8 cellular contexts compared by ENCODE assay signal in the genomic region with DNA sequence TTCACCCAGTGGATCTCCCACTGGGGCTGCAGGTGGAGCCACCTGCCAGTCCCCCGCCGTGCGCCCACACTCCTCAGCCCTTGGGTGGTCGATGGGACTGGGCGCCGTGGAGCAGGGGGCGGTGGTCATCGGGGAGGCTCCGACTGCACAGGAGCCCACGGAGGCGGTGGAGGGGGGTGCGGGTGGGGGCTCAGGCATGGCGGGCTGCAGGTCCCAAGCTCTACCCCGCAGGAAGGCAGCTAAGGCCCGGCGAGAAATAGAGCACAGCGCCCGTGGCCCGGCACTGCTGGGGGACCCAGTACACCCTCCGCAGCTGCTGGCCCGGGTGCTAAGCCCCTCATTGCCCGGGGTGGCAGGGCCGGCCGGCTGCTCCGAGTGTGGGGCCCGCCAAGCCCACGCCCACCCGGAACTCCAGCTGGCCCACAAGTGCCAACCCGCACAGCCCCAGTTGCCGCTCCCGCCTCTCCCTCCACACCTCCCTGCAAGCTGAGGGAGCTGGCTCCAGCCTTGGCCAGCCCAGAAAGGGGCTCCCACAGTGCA. TPM values are rescaled to one million over a fixed set of nuclear protein-coding genes. Genes with fewer than 3 reads are reported as not detected.
"Had no signal": no experiment of that assay in that cellular context is flagged by ENCODE, and none has a peak within 500 bp of the region (broad histone marks: within the 10 kb centered on the region; RNA-seq: fewer than 3 reads in every experiment).

No MANE protein-coding gene starts in this region.

RNA-seq across cellular contexts. Expression of gene HNF1A, which starts 28.0 kb away (rescaled TPM):
- total RNA-seq: subcutaneous adipose tissue, temporal lobe, thyroid gland, tibial nerve, upper lobe of right lung, ureter, urinary bladder, vagina had no signal
